In genomic region chrX:49185062-49185394, GRCh38 we compare ENCODE assay signal across 6 cellular contexts. TPM values are rescaled to one million over a fixed set of nuclear protein-coding genes. Genes with fewer than 3 reads are reported as not detected.
DNase-seq lines count a peak whose midpoint lies in the region; ATAC-seq and TF ChIP-seq lines count a peak whose summit lies in the region.

No MANE protein-coding gene starts in this region.

- intact Hi-C loops in body of pancreas (cut with DNase I) (no loop called here), ovary (cut with DNase I) (no loop called here)

- H3K4me3 ChIP-seq in HFF-Myc (replicated peaks; ENCODE audit: low read depth, low read length) (peak overlapping the region; percentile 60), body of pancreas (no peak overlapping the region), ovary (peak overlapping the region; percentile 41)

- no peak for DNase-seq in HFF-Myc (ENCODE audit: extremely low read depth, low read depth)
- no peak for DNase-seq in body of pancreas
- DNase-seq in ovary: no peak
- no peak for DNase-seq in RPMI8226

- WGBS in body of pancreas, 2 donors: 36 to 37% methylated on average over 7 to 8 of the region's 8 CpGs
- WGBS in ovary, 3 donors: 49 to 66% (median 56%) methylated on average over 8 of the region's 8 CpGs

- peaks cover 16% of the 10 kb centered on the region for H3K4me1 ChIP-seq in body of pancreas
- H3K4me1 ChIP-seq in ovary (ENCODE audit: insufficient read depth): no peaks in the 10 kb centered on the region

- H3K27ac ChIP-seq in body of pancreas (peak overlapping the region; percentile 39 to 79 (median 64)), ovary (no peak overlapping the region)

- no peaks in the 10 kb centered on the region for H3K27me3 ChIP-seq in body of pancreas
- no peaks in the 10 kb centered on the region for H3K27me3 ChIP-seq in ovary

- TF ChIP-seq EP300 in ovary (IDR thresholded peaks at IDR 0.05): no peak

- TF ChIP-seq POLR2A in body of pancreas (IDR thresholded peaks at IDR 0.05) (no peak), ovary (IDR thresholded peaks at IDR 0.05) (no peak)

- H3K9me3 ChIP-seq in body of pancreas (no peaks in the 10 kb centered on the region), ovary (no peaks in the 10 kb centered on the region)

- no peak for TF ChIP-seq CTCF in HFF-Myc (IDR thresholded peaks at IDR 0.05; ENCODE audit: low read depth, low read length, missing control alignments)
- no peak for TF ChIP-seq CTCF in body of pancreas (IDR thresholded peaks at IDR 0.05)
- no peak for TF ChIP-seq CTCF in ovary (IDR thresholded peaks at IDR 0.05)

- ATAC-seq in body of pancreas (no peak), GM19463 (IDR thresholded peaks at IDR 0.05; ENCODE audit: unreplicated experiment) (no peak), HG03469 (IDR thresholded peaks at IDR 0.05; ENCODE audit: unreplicated experiment) (no peak)

- no peaks in the 10 kb centered on the region for H3K36me3 ChIP-seq in body of pancreas (replicated peaks in 1 of 2; ENCODE audit: insufficient read depth in 1 of 2, low read depth in 2 of 2)
- no peaks in the 10 kb centered on the region for H3K36me3 ChIP-seq in ovary

RNA-seq across cellular contexts. Expression of gene PRICKLE3, which starts 1.1 kb away (rescaled TPM):
- total RNA-seq in body of pancreas (10 to 100 TPM in 1 of 2 donors, 1 to 10 TPM in 1; 7.5 to 13.2 TPM), ovary (10 to 100 TPM in 6 of 7 donors, 1 to 10 TPM in 1; 9.1 to 15.1 (median 11.5) TPM)
- polyA plus RNA-seq in ovary: 1 to 10 TPM; 3.5 to 5.5 TPM

RNA-seq across cellular contexts. Expression of gene PLP2, which starts 13.3 kb away (rescaled TPM):
- total RNA-seq in body of pancreas (10 to 100 TPM; 19.4 to 30.1 TPM), ovary (100 to 1,000 TPM in 5 of 7 donors, 10 to 100 TPM in 2; 16.3 to 116 (median 105) TPM)
- 100 to 1,000 TPM in 1 of 2 donors, 10 to 100 TPM in 1; 92.6 to 244 TPM for polyA plus RNA-seq in ovary

RNA-seq across cellular contexts. Expression of gene SYP, which starts 15.0 kb away (rescaled TPM):
- total RNA-seq in body of pancreas (1 to 10 TPM; 5.4 to 6.6 TPM), ovary (1 to 10 TPM in 6 of 7 donors, under 1 TPM in 1; 0.69 to 3.3 (median 1.3) TPM)
- polyA plus RNA-seq in ovary: 1 to 10 TPM; 1.9 to 3.1 TPM

RNA-seq across cellular contexts. Expression of gene MAGIX, which starts 22.5 kb away (rescaled TPM):
- total RNA-seq in body of pancreas (10 to 100 TPM; 13.2 to 40.9 TPM), ovary (10 to 100 TPM in 1 of 7 donors, 1 to 10 TPM in 6; 1.3 to 22.5 (median 2.0) TPM)
- under 1 TPM; 0.32 to 0.82 TPM for polyA plus RNA-seq in ovary

RNA-seq across cellular contexts. Expression of gene CACNA1F, which starts 48.1 kb away (rescaled TPM):
- under 1 TPM in 1 of 2 donors, not detected in 1; 0.26 TPM for total RNA-seq in body of pancreas
- total RNA-seq in ovary: under 1 TPM in 5 of 7 donors, not detected in 2; 0.10 to 0.23 (median 0.15) TPM
- polyA plus RNA-seq in ovary: under 1 TPM; 0.02 to 0.32 TPM

Comparison
In these comparisons a context has a peak if more than half of its experiments do, and no peak if none do; other contexts are left out.
1. H3K4me3 ChIP-seq: peak in HFF-Myc (single experiment) and ovary (single experiment); none in body of pancreas (0 of 2).
2. H3K27ac ChIP-seq: peak in body of pancreas (4 of 4); none in ovary (0 of 2).